In the genomic region with DNA sequence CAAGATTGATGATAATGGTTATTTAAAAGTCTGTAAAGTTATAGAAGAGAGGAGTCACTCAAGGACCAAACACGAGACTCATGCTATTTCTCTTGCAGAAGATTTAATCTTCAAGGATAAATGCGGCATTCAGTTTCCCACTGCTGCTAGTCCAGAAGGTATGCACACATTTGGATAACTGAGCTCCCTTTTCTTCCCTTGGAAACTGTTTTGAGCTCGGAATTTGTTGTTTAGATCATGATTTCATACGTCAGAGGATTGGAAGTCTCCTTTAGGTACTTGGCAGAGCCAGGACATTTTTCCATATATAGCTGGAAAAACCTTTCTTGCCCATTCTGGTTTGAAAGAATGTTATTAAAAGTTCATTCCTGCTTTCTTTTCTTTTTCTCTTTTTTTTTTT, we compare ENCODE assay signal across 17 cellular contexts.
DNase-seq lines count a peak whose midpoint lies in the region; ATAC-seq, FAIRE-seq and TF ChIP-seq lines count a peak whose summit lies in the region.
"Had no signal": no experiment of that assay in that cellular context is flagged by ENCODE, and none has a peak within 500 bp of the region (broad histone marks: within the 10 kb centered on the region; RNA-seq: fewer than 3 reads in every experiment).

No MANE protein-coding gene starts in this region.

- 38% methylated on average over 4 of the region's 4 CpGs for WGBS in K562 (ENCODE audit: insufficient coverage, low coverage, missing lambda C conversion rate)
- WGBS in hepatocyte (ENCODE audit: low lambda C conversion rate, missing lambda C conversion rate), result 76% methylated on average over 4 of the region's 4 CpGs

- no peaks in the 10 kb centered on the region for H4K20me1 ChIP-seq in K562 (replicated peaks; ENCODE audit: control insufficient read depth, insufficient read depth, low read length)
- no peaks in the 10 kb centered on the region for H4K20me1 ChIP-seq in hepatocyte (ENCODE audit: insufficient read depth, poor library complexity, severe bottlenecking)

- H3K9ac ChIP-seq in K562 (ENCODE audit: insufficient read depth in 1 of 2, low read depth in 2 of 2, low read length in 2 of 2), result peak overlapping the region in 1 of 2 experiments; percentile 11; a peak in 1 of 4 replicates

- no peak for FAIRE-seq in K562 (lab: Jason Lieb, UNC)

- H3K9me2 ChIP-seq in hepatocyte (replicated peaks; ENCODE audit: insufficient read depth), result no peaks in the 10 kb centered on the region

- H3K4me2 ChIP-seq in K562 (ENCODE audit: insufficient read depth, low read length) (0 out of 2 replicates have a peak overlapping the region, but pooled peaks have one; percentile 13), hepatocyte (no peak overlapping the region)

- intact Hi-C loops in K562 (cut with micrococcal nuclease), result no loop called here

- H2AFZ ChIP-seq in K562 (ENCODE audit: low read depth, low read length) (peak overlapping the region; percentile 38; the same call in 1 of the 2 replicates), hepatocyte (no peak overlapping the region)

- TF ChIP-seq RAD21 in K562 (CRISPR knock-in tag; conservative IDR thresholded peaks at IDR 0.05 in 1 of 2, IDR thresholded peaks at IDR 0.05 in 1 of 2), result no peak

- peaks cover 42% of the 10 kb centered on the region for H3K79me2 ChIP-seq in K562 (ENCODE audit: control insufficient read depth, insufficient read depth, low read length)
- H3K79me2 ChIP-seq in hepatocyte, result no peaks in the 10 kb centered on the region

- POLR2A ChIA-PET in K562 (lab: Yijun Ruan, JAX), result interaction anchor here (0.8 kb wide), 1 partner anchor 22 kb away, joined by 5 read pairs; no protein-coding TSS in a partner anchor

- H3K36me3 ChIP-seq in MG63 (no peaks in the 10 kb centered on the region), K562 (ENCODE audit: control insufficient read depth, insufficient read depth, low read length) (0 out of 3 replicates have a peak, but pooled peaks cover 6% of the 10 kb centered on the region), hepatocyte (replicated peaks; ENCODE audit: insufficient read depth, low read depth) (no peaks in the 10 kb centered on the region), thoracic aorta (no peaks in the 10 kb centered on the region)
- H3K36me3 ChIP-seq: breast epithelium, HAP-1 had no signal

- TF ChIP-seq CTCF in K562 (IDR thresholded peaks at IDR 0.05 in 2 of 3, conservative IDR thresholded peaks at IDR 0.05 in 1 of 3; ENCODE audit: insufficient read depth in 2 of 3, low read depth in 1 of 3, low read length in 3 of 3) (no peak), hepatocyte (IDR thresholded peaks at IDR 0.05; ENCODE audit: poor library complexity) (no peak), thoracic aorta (IDR thresholded peaks at IDR 0.05) (no peak)

- in situ Hi-C loops in K562 (cut with MboI), result no loop called here

- no peak for TF ChIP-seq EP300 in K562 (IDR thresholded peaks at IDR 0.05; ENCODE audit: low read length)

- no peaks in the 10 kb centered on the region for H3K9me1 ChIP-seq in K562 (ENCODE audit: control insufficient read depth, insufficient read depth, low read length)

- peak; percentile 13 for DNase-seq in MG63
- no peak for DNase-seq in K562 (ENCODE audit: extremely low read depth in 1 of 4, low spot score in 3 of 4)
- DNase-seq in hepatocyte (ENCODE audit: low spot score), result peak; percentile 11
- no peak for DNase-seq in thoracic aorta (ENCODE audit: low spot score)
- no peak for DNase-seq in HT-29 (ENCODE audit: low spot score)
- no peak for DNase-seq in NCI-H82 (lab: John Stamatoyannopoulos, UW)
- DNase-seq: activated CD4-positive, alpha-beta T cell treated with anti-CD3 and anti-CD28 coated beads, Interleukin-2, amount 10 ng/mL, durations not matched to agents 24 days and 14 days; activated CD8-positive, alpha-beta memory T cell treated with anti-CD3 and anti-CD28 coated beads, Interleukin-2, amount 10 ng/mL, durations not matched to agents 7 days and 5 days; activated naive CD8-positive, alpha-beta T cell treated with anti-CD3 and anti-CD28 coated beads for 36 hours; left cardiac atrium; mucosa of descending colon; NCI-H2227 treated with DMSO at 0.1 percent for 48 hours; stimulated activated CD4-positive, alpha-beta T cell treated with anti-CD3 and anti-CD28 coated beads, Interleukin-4, amount 100 ng/mL, for 4 hours had no signal

- H3K4me1 ChIP-seq in K562 (replicated peaks in 1 of 2; ENCODE audit: control insufficient read depth in 2 of 2, insufficient read depth in 2 of 2, low read length in 2 of 2) (peaks cover 0 to 13% of the 10 kb centered on the region in 2 experiments; a peak in 2 of 5 replicates), hepatocyte (ENCODE audit: insufficient read depth) (no peaks in the 10 kb centered on the region), thoracic aorta (ENCODE audit: control insufficient read depth in 1 of 2, low read depth in 2 of 2) (peaks cover 19 to 54% of the 10 kb centered on the region in 2 donors)
- H3K4me1 ChIP-seq: breast epithelium, HAP-1 had no signal

- peak; percentile 34; the same call in 2 of the 3 replicates for ATAC-seq in K562
- ATAC-seq in thoracic aorta (ENCODE audit: insufficient number of reproducible peaks, low FRiP score, low read depth), result no peak
- ATAC-seq in GM19351 (IDR thresholded peaks at IDR 0.05; ENCODE audit: unreplicated experiment), result no peak
- ATAC-seq: activated CD8-positive, alpha-beta memory T cell treated with anti-CD3 and anti-CD28 coated beads, Interleukin-2, amount 10 ng/mL, durations not matched to agents 7 days and 5 days; mucosa of descending colon; PC-3 had no signal

- H3K9me3 ChIP-seq in MG63 (no peaks in the 10 kb centered on the region), K562 (replicated peaks; ENCODE audit: control insufficient read depth, insufficient read depth, low read depth, low read length) (no peaks in the 10 kb centered on the region), hepatocyte (ENCODE audit: low read depth) (no peaks in the 10 kb centered on the region), thoracic aorta (no peaks in the 10 kb centered on the region)
- H3K9me3 ChIP-seq: breast epithelium, HAP-1, mucosa of descending colon had no signal

- no peak for TF ChIP-seq POLR2A in K562 (conservative IDR thresholded peaks at IDR 0.05)

- no peak overlapping the region for H3K4me3 ChIP-seq in MG63
- no peak overlapping the region for H3K4me3 ChIP-seq in K562
- H3K4me3 ChIP-seq in hepatocyte, result no peak overlapping the region
- peak overlapping the region; percentile 32 for H3K4me3 ChIP-seq in thoracic aorta
- H3K4me3 ChIP-seq: breast epithelium, HAP-1, mucosa of descending colon had no signal

- H3K27ac ChIP-seq in K562 (ENCODE audit: extremely low read depth, low read depth, low read length) (peak overlapping the region; percentile 44; the same call in 2 of the 3 replicates), hepatocyte (peak overlapping the region; percentile 22), thoracic aorta (peak overlapping the region; percentile 54 to 62)

- BruUV-seq in K562 (replicated peaks; lab: Mats Ljungman, UMichigan), result no TSS peak

- no peaks in the 10 kb centered on the region for H3K27me3 ChIP-seq in MG63
- H3K27me3 ChIP-seq in K562 (ENCODE audit: control insufficient read depth in 2 of 2, insufficient read depth in 2 of 2, low read length in 2 of 2), result no peaks in the 10 kb centered on the region
- H3K27me3 ChIP-seq in hepatocyte, result no peaks in the 10 kb centered on the region
- no peaks in the 10 kb centered on the region for H3K27me3 ChIP-seq in thoracic aorta (replicated peaks; ENCODE audit: insufficient read depth)
- H3K27me3 ChIP-seq: breast epithelium had no signal

- CTCF ChIA-PET in K562 (lab: Yijun Ruan, JAX; ENCODE audit: low intra/inter-chr PET ratio), result interaction anchor here (0.5 kb wide), 1 partner anchor 388 kb away, joined by 3 read pairs; no protein-coding TSS in a partner anchor

TF ChIP-seq in K562, 482 proteins besides CTCF, POLR2A, EP300 and RAD21:
- no peak for TF ChIP-seq ZNF707 (CRISPR knock-in tag; conservative IDR thresholded peaks at IDR 0.05)
- TF ChIP-seq JUND (IDR thresholded peaks at IDR 0.05; ENCODE audit: borderline replicate concordance, low read depth, low read length), result no peak
- 0 out of 3 replicates have a peak, but pooled peaks have one; percentile 8 for TF ChIP-seq JUND (tag; IDR thresholded peaks at IDR 0.05; ENCODE audit: borderline replicate concordance, low read depth, low read length)

Comparison
In these comparisons a context has a peak if more than half of its experiments do, and no peak if none do; other contexts are left out.
1. DNase-seq: peak in MG63 (single experiment) and hepatocyte (single experiment); none in K562 (0 of 4), thoracic aorta (single experiment), HT-29 (single experiment) and NCI-H82 (single experiment).
2. Peak in every context shown above with its lines, with median percentiles within 50 percentile points of each other: H3K27ac ChIP-seq.